Comparison of ENCODE assay signal across 1 cellular context in genomic region chr13:27624071-27624470, GRCh38.
TF ChIP-seq lines count a peak whose summit lies in the region.

No MANE protein-coding gene starts in this region.

TF ChIP-seq in HepG2, 621 proteins besides CTCF, POLR2A, EP300 and RAD21 (continues in another document):
- TF ChIP-seq TBX2 (CRISPR knock-in tag; IDR thresholded peaks at IDR 0.05; ENCODE audit: borderline replicate concordance), result peak; percentile 27; the same call in 1 of the 2 replicates
- no peak for TF ChIP-seq TSC22D2 (CRISPR knock-in tag; IDR thresholded peaks at IDR 0.05; ENCODE audit: borderline replicate concordance)
- no peak for TF ChIP-seq ZNF598 (CRISPR knock-in tag; IDR thresholded peaks at IDR 0.05; ENCODE audit: borderline replicate concordance)
- TF ChIP-seq ARID5B (CRISPR knock-in tag; IDR thresholded peaks at IDR 0.05), result peak; percentile 63
- TF ChIP-seq SOX13 (IDR thresholded peaks at IDR 0.05), result no peak
- TF ChIP-seq SOX13 (CRISPR knock-in tag; conservative IDR thresholded peaks at IDR 0.05 in 1 of 2, IDR thresholded peaks at IDR 0.05 in 1 of 2), result peak in 1 of 2 experiments; percentile 71; a peak in 2 of 4 replicates
- TF ChIP-seq FOXP4 (CRISPR knock-in tag; IDR thresholded peaks at IDR 0.05), result peak; percentile 72
- no peak for TF ChIP-seq CENPX (CRISPR knock-in tag; IDR thresholded peaks at IDR 0.05)
- TF ChIP-seq HNF1A (IDR thresholded peaks at IDR 0.05; ENCODE audit: low read depth), result no peak
- TF ChIP-seq HNF1A (CRISPR knock-in tag; IDR thresholded peaks at IDR 0.05; ENCODE audit: borderline replicate concordance), result no peak
- no peak for TF ChIP-seq PHF21A (CRISPR knock-in tag; IDR thresholded peaks at IDR 0.05)
- no peak for TF ChIP-seq HOXA9 (CRISPR knock-in tag; IDR thresholded peaks at IDR 0.05; ENCODE audit: borderline replicate concordance)
- no peak for TF ChIP-seq MBD4 (IDR thresholded peaks at IDR 0.05; ENCODE audit: borderline replicate concordance, low read length)
- TF ChIP-seq TFE3 (CRISPR knock-in tag; IDR thresholded peaks at IDR 0.05), result peak; percentile 66; the same call in 1 of the 2 replicates
- TF ChIP-seq TFAP4 (IDR thresholded peaks at IDR 0.05; ENCODE audit: borderline replicate concordance, low read depth), result no peak; the same call in 1 of the 2 replicates
- no peak for TF ChIP-seq NAIF1 (CRISPR knock-in tag; IDR thresholded peaks at IDR 0.05; ENCODE audit: borderline replicate concordance)
- TF ChIP-seq ZNF33B (CRISPR knock-in tag; IDR thresholded peaks at IDR 0.05), result no peak
- TF ChIP-seq JARID2 (CRISPR knock-in tag; IDR thresholded peaks at IDR 0.05; ENCODE audit: insufficient replicate concordance), result no peak
- TF ChIP-seq SOX5 (CRISPR knock-in tag; IDR thresholded peaks at IDR 0.05; ENCODE audit: borderline replicate concordance), result peak; percentile 35; the same call in 1 of the 2 replicates
- no peak for TF ChIP-seq SIN3B (IDR thresholded peaks at IDR 0.05; ENCODE audit: low read length)
- TF ChIP-seq ZBTB20 (CRISPR knock-in tag; IDR thresholded peaks at IDR 0.05; ENCODE audit: borderline replicate concordance, low read depth), result no peak
- no peak for TF ChIP-seq SRSF1 (optimal IDR thresholded peaks at IDR 0.05; ENCODE audit: low read depth, low read length)
- no peak for TF ChIP-seq ZNF3 (CRISPR knock-in tag; IDR thresholded peaks at IDR 0.05)
- no peak for TF ChIP-seq TEAD2 (CRISPR knock-in tag; IDR thresholded peaks at IDR 0.05)
- no peak for TF ChIP-seq KDM1A (CRISPR knock-in tag; IDR thresholded peaks at IDR 0.05)
- TF ChIP-seq ZFP90 (CRISPR knock-in tag; IDR thresholded peaks at IDR 0.05; ENCODE audit: borderline replicate concordance), result no peak
- no peak for TF ChIP-seq MXI1 (IDR thresholded peaks at IDR 0.05; ENCODE audit: borderline replicate concordance, low read depth, low read length)
- TF ChIP-seq PITX1 (CRISPR knock-in tag; IDR thresholded peaks at IDR 0.05), result no peak
- no peak for TF ChIP-seq ZFP41 (CRISPR knock-in tag; IDR thresholded peaks at IDR 0.05; ENCODE audit: borderline replicate concordance)
- peak; percentile 78 for TF ChIP-seq ZEB1 (IDR thresholded peaks at IDR 0.05; ENCODE audit: insufficient replicate concordance, low read depth)
- TF ChIP-seq BCL6 (CRISPR knock-in tag; IDR thresholded peaks at IDR 0.05), result peak; percentile 56; the same call in 1 of the 2 replicates
- no peak for TF ChIP-seq GLI4 (CRISPR knock-in tag; IDR thresholded peaks at IDR 0.05; ENCODE audit: borderline replicate concordance)
- no peak for TF ChIP-seq MAF1 (CRISPR knock-in tag; IDR thresholded peaks at IDR 0.05; ENCODE audit: borderline replicate concordance)
- no peak for TF ChIP-seq ZNF839 (CRISPR knock-in tag; IDR thresholded peaks at IDR 0.05; ENCODE audit: borderline replicate concordance)
- TF ChIP-seq HMG20B (CRISPR knock-in tag; conservative IDR thresholded peaks at IDR 0.05), result no peak
- TF ChIP-seq ETV5 (CRISPR knock-in tag; IDR thresholded peaks at IDR 0.05; ENCODE audit: borderline replicate concordance), result no peak
- no peak for TF ChIP-seq ASH2L (IDR thresholded peaks at IDR 0.05; ENCODE audit: insufficient read length, low read depth, low read length)
- no peak for TF ChIP-seq NR3C1 (CRISPR knock-in tag; IDR thresholded peaks at IDR 0.05)
- TF ChIP-seq PRDM15 (CRISPR knock-in tag; IDR thresholded peaks at IDR 0.05), result no peak
- TF ChIP-seq SAP130 (CRISPR knock-in tag; IDR thresholded peaks at IDR 0.05; ENCODE audit: low read depth), result peak; percentile 46; the same call in 1 of the 2 replicates
- no peak; the same call in 1 of the 2 replicates for TF ChIP-seq ZNF484 (CRISPR knock-in tag; IDR thresholded peaks at IDR 0.05; ENCODE audit: borderline replicate concordance, low read depth)
- TF ChIP-seq ISL2 (CRISPR knock-in tag; IDR thresholded peaks at IDR 0.05), result 0 out of 2 replicates have a peak, but pooled peaks have one; percentile 28
- no peak for TF ChIP-seq ZSCAN20 (CRISPR knock-in tag; IDR thresholded peaks at IDR 0.05; ENCODE audit: borderline replicate concordance)
- TF ChIP-seq ZNF350 (CRISPR knock-in tag; IDR thresholded peaks at IDR 0.05; ENCODE audit: borderline replicate concordance, low read depth), result no peak
- no peak for TF ChIP-seq ZBTB44 (CRISPR knock-in tag; IDR thresholded peaks at IDR 0.05)
